In genomic region chr2:9236867-9237266, GRCh38 we compare ENCODE assay signal across 16 cellular contexts. TPM values are rescaled to one million over a fixed set of nuclear protein-coding genes. Genes with fewer than 3 reads are reported as not detected.
DNase-seq lines count a peak whose midpoint lies in the region; ATAC-seq and TF ChIP-seq lines count a peak whose summit lies in the region.
"Had no signal": no experiment of that assay in that cellular context is flagged by ENCODE, and none has a peak within 500 bp of the region (broad histone marks: within the 10 kb centered on the region; RNA-seq: fewer than 3 reads in every experiment).

No MANE protein-coding gene starts in this region.

- H3K9me3 ChIP-seq in PC-3 (ENCODE audit: low read length) (no peaks in the 10 kb centered on the region), lung (ENCODE audit: control insufficient read depth in 2 of 2, insufficient read depth in 1 of 2, low read length in 1 of 2) (no peaks in the 10 kb centered on the region), stomach (no peaks in the 10 kb centered on the region)
- H3K9me3 ChIP-seq: BE2C, Peyer's patch had no signal

- H3K4me3 Mint-ChIP-seq in endothelial cell (ENCODE audit: unreplicated experiment): no peak overlapping the region
- H3K4me3 Mint-ChIP-seq: activated CD8-positive, alpha-beta memory T cell treated with anti-CD3 and anti-CD28 coated beads, Interleukin-2, amount 10 ng/mL, durations not matched to agents 7 days and 5 days; activated naive CD8-positive, alpha-beta T cell treated with anti-CD3 and anti-CD28 coated beads, Interleukin-2, amount 10 ng/mL, durations not matched to agents 7 days and 5 days had no signal

- H3K4me3 ChIP-seq in PC-3 (ENCODE audit: low read length): no peak overlapping the region
- H3K4me3 ChIP-seq in epithelial cell of proximal tubule (ENCODE audit: low read depth, low read length): peak overlapping the region; percentile 35
- no peak overlapping the region for H3K4me3 ChIP-seq in lung
- no peak overlapping the region for H3K4me3 ChIP-seq in stomach
- H3K4me3 ChIP-seq: Peyer's patch had no signal

- TF ChIP-seq CTCF in PC-3 (conservative IDR thresholded peaks at IDR 0.05; ENCODE audit: low read depth, low read length): no peak
- no peak for TF ChIP-seq CTCF in epithelial cell of proximal tubule (conservative IDR thresholded peaks at IDR 0.05; ENCODE audit: low read depth, low read length)
- no peak for TF ChIP-seq CTCF in lung (IDR thresholded peaks at IDR 0.05; ENCODE audit: control extremely low read depth, extremely low read depth)
- no peak for TF ChIP-seq CTCF in stomach (IDR thresholded peaks at IDR 0.05)
- no peak for TF ChIP-seq CTCF in endothelial cell (IDR thresholded peaks at IDR 0.05; ENCODE audit: unreplicated experiment)

- no peaks in the 10 kb centered on the region for H4K20me1 ChIP-seq in PC-3 (ENCODE audit: low read length)

- H3K9ac ChIP-seq in PC-3 (ENCODE audit: low read length): no peak overlapping the region

- POLR2A ChIA-PET in PC-3 (lab: Charles Lee; ENCODE audit: unreplicated experiment) (no interaction called here), HEK293T (lab: Yijun Ruan, JAX) (no interaction called here)

- peak overlapping the region; percentile 24; the same call in 1 of the 2 replicates for H3K4me2 ChIP-seq in PC-3 (ENCODE audit: low read length)

- peaks cover 70% of the 10 kb centered on the region for H3K4me1 Mint-ChIP-seq in endothelial cell (ENCODE audit: unreplicated experiment)
- H3K4me1 Mint-ChIP-seq: activated naive CD8-positive, alpha-beta T cell treated with anti-CD3 and anti-CD28 coated beads, Interleukin-2, amount 10 ng/mL, durations not matched to agents 7 days and 5 days had no signal

- intact Hi-C loops in PC-3 (cut with micrococcal nuclease): no loop called here
- intact Hi-C loops in stomach (cut with DNase I; ENCODE audit: low total_unique reads): no loop called here

- no peak for ATAC-seq in PC-3
- no peak for ATAC-seq in lung (ENCODE audit: insufficient read depth, low FRiP score)
- no peak for ATAC-seq in GM21367 (IDR thresholded peaks at IDR 0.05; ENCODE audit: unreplicated experiment)
- ATAC-seq: activated CD8-positive, alpha-beta memory T cell treated with anti-CD3 and anti-CD28 coated beads, Interleukin-2, amount 10 ng/mL, durations not matched to agents 7 days and 5 days had no signal

- H3K4me1 ChIP-seq in PC-3 (ENCODE audit: insufficient read depth, low read length) (peaks cover 64% of the 10 kb centered on the region), lung (ENCODE audit: control insufficient read depth in 2 of 2, insufficient read depth in 2 of 2, low read length in 2 of 2) (peaks cover 17 to 46% of the 10 kb centered on the region in 2 donors), stomach (peaks cover 41 to 92% (median 66%) of the 10 kb centered on the region in 4 donors)

- CTCF ChIA-PET in PC-3 (lab: Charles Lee) (no interaction called here), HEK293T (lab: Yijun Ruan, JAX) (no interaction called here)

- no peak for TF ChIP-seq POLR2A in stomach (IDR thresholded peaks at IDR 0.05)

- H3K27ac Mint-ChIP-seq in endothelial cell (ENCODE audit: unreplicated experiment): no peak overlapping the region
- H3K27ac Mint-ChIP-seq: activated CD8-positive, alpha-beta memory T cell treated with anti-CD3 and anti-CD28 coated beads, Interleukin-2, amount 10 ng/mL, durations not matched to agents 7 days and 5 days; activated naive CD8-positive, alpha-beta T cell treated with anti-CD3 and anti-CD28 coated beads, Interleukin-2, amount 10 ng/mL, durations not matched to agents 7 days and 5 days had no signal

- BruUV-seq in PC-3 (replicated peaks; lab: Mats Ljungman, UMichigan): no TSS peak

- peak overlapping the region; percentile 96 for H3K27ac ChIP-seq in PC-3 (ENCODE audit: low read length)
- H3K27ac ChIP-seq in lung (ENCODE audit: low read depth in 1 of 2, low read length in 1 of 2): peak overlapping the region; percentile 14 to 62
- peak overlapping the region in 4 of 5 donors; percentile 33 to 82 (median 76) for H3K27ac ChIP-seq in stomach

- no peak for TF ChIP-seq EP300 in stomach (IDR thresholded peaks at IDR 0.05)

- WGBS in lung, 2 donors: 71 to 82% methylated on average over 6 of the region's 6 CpGs
- 54 to 68% (median 65%) methylated on average over 6 of the region's 6 CpGs for WGBS in stomach, 5 donors

- no peaks in the 10 kb centered on the region for H3K9me2 ChIP-seq in PC-3 (replicated peaks; ENCODE audit: low read length)

- peaks cover 8% of the 10 kb centered on the region for H3K27me3 Mint-ChIP-seq in endothelial cell (ENCODE audit: unreplicated experiment)

- no peak overlapping the region for H2AFZ ChIP-seq in PC-3 (ENCODE audit: low read length)

- no peaks in the 10 kb centered on the region for H3K27me3 ChIP-seq in PC-3 (ENCODE audit: low read length)
- H3K27me3 ChIP-seq in lung (ENCODE audit: control insufficient read depth, insufficient read depth): no peaks in the 10 kb centered on the region
- H3K27me3 ChIP-seq in stomach: no peaks in the 10 kb centered on the region
- H3K27me3 ChIP-seq: BE2C, Peyer's patch had no signal

- DNase-seq in PC-3: no peak
- no peak for DNase-seq in epithelial cell of proximal tubule (ENCODE audit: low read depth)
- no peak for DNase-seq in lung (ENCODE audit: low spot score)
- no peak for DNase-seq in stomach
- DNase-seq in epidermal melanocyte (ENCODE audit: insufficient read length, low spot score): no peak
- DNase-seq in endothelial cell (ENCODE audit: low spot score): no peak
- no peak for DNase-seq in HEK293T (ENCODE audit: extremely low spot score)
- DNase-seq: activated CD8-positive, alpha-beta memory T cell treated with anti-CD3 and anti-CD28 coated beads, Interleukin-2, amount 10 ng/mL, durations not matched to agents 7 days and 5 days; activated naive CD8-positive, alpha-beta T cell treated with anti-CD3 and anti-CD28 coated beads, Interleukin-2, amount 10 ng/mL, durations not matched to agents 7 days and 5 days; BE2C; H7; NCI-H1092; NCI-H446; Peyer's patch; stimulated activated CD4-positive, alpha-beta T cell treated with anti-CD3 and anti-CD28 coated beads, Interleukin-12 subunit alpha, Interleukin-12 subunit beta, amount 100 ng/mL, for 4 hours had no signal

- H3K9me3 Mint-ChIP-seq in endothelial cell (ENCODE audit: unreplicated experiment): no peaks in the 10 kb centered on the region
- H3K9me3 Mint-ChIP-seq: activated naive CD8-positive, alpha-beta T cell treated with anti-CD3 and anti-CD28 coated beads, Interleukin-2, amount 10 ng/mL, durations not matched to agents 7 days and 5 days had no signal

- H3K36me3 ChIP-seq in PC-3 (ENCODE audit: low read depth, low read length) (peaks cover 9% of the 10 kb centered on the region; the same call in 1 of the 2 replicates), lung (ENCODE audit: control insufficient read depth in 2 of 2, insufficient read depth in 2 of 2, low read length in 2 of 2) (no peaks in the 10 kb centered on the region), stomach (no peaks in the 10 kb centered on the region)
- H3K36me3 ChIP-seq: BE2C, Peyer's patch had no signal

- H3F3A ChIP-seq in PC-3 (ENCODE audit: low read length, unreplicated experiment): peaks cover 9% of the 10 kb centered on the region

- peaks cover 92% of the 10 kb centered on the region for H3K79me2 ChIP-seq in PC-3 (ENCODE audit: low read length)

- peaks cover 10% of the 10 kb centered on the region for H3K36me3 Mint-ChIP-seq in endothelial cell (ENCODE audit: low read depth, unreplicated experiment)
- H3K36me3 Mint-ChIP-seq: activated CD8-positive, alpha-beta memory T cell treated with anti-CD3 and anti-CD28 coated beads, Interleukin-2, amount 10 ng/mL, durations not matched to agents 7 days and 5 days; activated naive CD8-positive, alpha-beta T cell treated with anti-CD3 and anti-CD28 coated beads, Interleukin-2, amount 10 ng/mL, durations not matched to agents 7 days and 5 days had no signal

TF ChIP-seq in HEK293T, 16 proteins besides CTCF, POLR2A, EP300 and RAD21:
- TF ChIP-seq L3MBTL2 (conservative IDR thresholded peaks at IDR 0.05): no peak

RNA-seq across cellular contexts. Expression of gene ASAP2, which starts 30.3 kb away (rescaled TPM):
- total RNA-seq in PC-3 (2014; rRNA removed): 25.2 and 34.5 TPM in 2 replicates
- 27.3 and 33.0 TPM in 2 replicates for total RNA-seq in epithelial cell of proximal tubule
- 10 to 100 TPM; 19.2 to 30.9 TPM for total RNA-seq in lung
- polyA plus RNA-seq in lung: 10 to 100 TPM in 1 of 2 donors, 1 to 10 TPM in 1; 7.4 to 14.8 TPM
- total RNA-seq in stomach: 10 to 100 TPM; 32.1 to 55.4 (median 37.1) TPM
- 10 to 100 TPM in 1 of 3 donors, 1 to 10 TPM in 2; 9.7 to 25.1 (median 9.8) TPM for polyA plus RNA-seq in stomach
- 31.8 TPM for total RNA-seq in endothelial cell (ENCODE audit: unreplicated experiment)
- total RNA-seq: activated naive CD8-positive, alpha-beta T cell treated with anti-CD3 and anti-CD28 coated beads, Interleukin-2, amount 10 ng/mL, durations not matched to agents 7 days and 5 days had no signal

Comparison
In these comparisons a context has a peak if more than half of its experiments do, and no peak if none do; other contexts are left out.
1. H3K27ac ChIP-seq: peak in every context shown above with its lines; median percentile 96 in PC-3; 76 in stomach; 38 in lung.